In the genomic region with DNA sequence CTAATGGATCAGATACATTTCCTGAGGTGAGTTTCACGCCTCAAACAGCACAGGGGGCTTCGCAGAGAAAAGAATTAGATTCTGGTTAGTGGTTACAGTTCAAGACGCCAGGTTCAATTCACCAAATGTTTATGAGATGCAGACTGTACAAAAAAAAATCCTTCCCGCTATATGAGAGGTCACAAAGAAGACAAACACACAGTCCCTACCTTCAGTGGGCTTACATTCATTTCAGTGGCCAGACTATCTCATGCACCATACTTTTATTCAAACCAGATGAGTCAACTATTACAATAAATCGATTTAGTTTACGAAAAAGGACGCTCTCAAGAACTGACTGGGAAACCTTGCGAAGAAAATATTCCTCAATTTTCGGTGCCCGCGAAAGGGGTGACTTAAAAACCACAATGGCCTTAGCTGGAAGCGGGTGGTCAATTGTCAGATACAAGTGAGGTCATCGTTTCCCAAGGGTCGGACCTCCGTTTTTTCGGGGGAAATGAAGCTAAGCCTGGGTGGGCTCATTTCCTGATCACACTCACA, we compare ENCODE assay signal across 8 cellular contexts. TPM values are rescaled to one million over a fixed set of nuclear protein-coding genes. Genes with fewer than 3 reads are reported as not detected.
DNase-seq lines count a peak whose midpoint lies in the region; ATAC-seq, FAIRE-seq and TF ChIP-seq lines count a peak whose summit lies in the region.

No MANE protein-coding gene starts in this region.

- H3K4me3 ChIP-seq in bronchial epithelial cell (ENCODE audit: low read depth, low read length) (peak overlapping the region; percentile 93), mucosa of descending colon (peak overlapping the region; percentile 90)

- no peak for FAIRE-seq in bronchial epithelial cell (lab: Jason Lieb, UNC)

- no peaks in the 10 kb centered on the region for H3K9me3 ChIP-seq in mucosa of descending colon

- peak; percentile 17 for ATAC-seq in HG03432 (IDR thresholded peaks at IDR 0.05; ENCODE audit: unreplicated experiment)
- ATAC-seq in mucosa of descending colon = no peak
- no peak for ATAC-seq in GM18873 (IDR thresholded peaks at IDR 0.05; ENCODE audit: low FRiP score, unreplicated experiment)

- H3K27me3 ChIP-seq in bronchial epithelial cell (ENCODE audit: control insufficient read depth, insufficient read depth, low read length) = no peaks in the 10 kb centered on the region

- in situ Hi-C loops in KBM-7 (cut with MboI; ENCODE audit: low pct_unique_long_range_greater_than_20kb, low sequenced_read_pairs) = no loop called here

- TF ChIP-seq CTCF in 22Rv1 (IDR thresholded peaks at IDR 0.05) (no peak), bronchial epithelial cell (IDR thresholded peaks at IDR 0.05; ENCODE audit: insufficient read depth, low read length, severe bottlenecking) (no peak), mucosa of descending colon (IDR thresholded peaks at IDR 0.05) (no peak)

- H3K4me1 ChIP-seq in mucosa of descending colon (ENCODE audit: low read depth) = peaks cover 9% of the 10 kb centered on the region

- intact Hi-C loops in mucosa of descending colon (cut with DNase I, micrococcal nuclease) = no loop called here

- peak overlapping the region; percentile 60 for H3K27ac ChIP-seq in 22Rv1

- DNase-seq in bronchial epithelial cell (ENCODE audit: low read depth) (no peak), mucosa of descending colon (no peak), COLO668 (lab: John Stamatoyannopoulos, UW; ENCODE audit: unreplicated experiment) (no peak), KBM-7 (no peak), amygdala (lab: John Stamatoyannopoulos, UW) (no peak)

- peaks cover 5% of the 10 kb centered on the region for H3K36me3 ChIP-seq in bronchial epithelial cell (ENCODE audit: control insufficient read depth, insufficient read depth, low read length)
- H3K36me3 ChIP-seq in mucosa of descending colon (ENCODE audit: low read depth) = no peaks in the 10 kb centered on the region

RNA-seq across cellular contexts. Expression of a gene that starts 0.7 kb away (rescaled TPM):
- total RNA-seq in bronchial epithelial cell = 41.3 TPM in 2 replicates
- 10 to 100 TPM; 10.1 to 13.7 (median 10.1) TPM for total RNA-seq in mucosa of descending colon

RNA-seq across cellular contexts. Expression of a gene that starts 0.7 kb away (rescaled TPM):
- 34.0 and 34.2 TPM in 2 replicates for total RNA-seq in bronchial epithelial cell
- 10 to 100 TPM; 15.6 to 23.4 (median 21.3) TPM for total RNA-seq in mucosa of descending colon
